In the genomic region with DNA sequence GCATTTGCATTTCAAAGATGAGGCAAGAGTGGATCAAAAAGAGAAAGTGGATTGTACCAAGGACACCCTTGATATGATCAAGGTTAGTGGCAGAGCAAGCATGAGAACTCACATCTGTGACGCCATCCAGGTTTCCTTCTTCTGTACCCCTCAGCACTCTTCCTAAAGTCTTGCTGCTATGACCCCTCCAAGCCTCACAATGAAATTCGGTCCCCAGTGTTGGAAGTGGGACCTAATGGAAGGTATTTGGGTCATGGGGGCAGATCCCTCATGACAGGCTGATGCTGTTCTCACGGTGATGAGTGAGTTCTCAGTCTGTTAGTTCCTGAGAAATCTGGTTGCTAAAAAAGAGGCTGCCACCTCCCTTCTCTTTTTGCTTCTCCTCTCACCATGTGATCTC, we compare ENCODE assay signal across 25 cellular contexts.
DNase-seq lines count a peak whose midpoint lies in the region; FAIRE-seq and TF ChIP-seq lines count a peak whose summit lies in the region.
"Had no signal": no experiment of that assay in that cellular context is flagged by ENCODE, and none has a peak within 500 bp of the region (broad histone marks: within the 10 kb centered on the region; RNA-seq: fewer than 3 reads in every experiment).

No MANE protein-coding gene starts in this region.

- no peak for DNase-seq in bronchial epithelial cell (ENCODE audit: low read depth)
- no peak for DNase-seq in keratinocyte (ENCODE audit: low read depth, low spot score)
- DNase-seq in NCI-H510A (lab: John Stamatoyannopoulos, UW) = no peak
- DNase-seq in stimulated activated naive CD4-positive, alpha-beta T cell (lab: John Stamatoyannopoulos, UW) = no peak
- no peak for DNase-seq in activated CD8-positive, alpha-beta memory T cell treated with anti-CD3 and anti-CD28 coated beads for 24 hours
- DNase-seq: 8988T; ACHN; BE2C; C1 segment of cervical spinal cord; CD4-positive, alpha-beta memory T cell; CD4-positive, CD25-positive, alpha-beta regulatory T cell; CD8-positive, alpha-beta memory T cell; COR-L47; DMS 273 treated with DMSO at 0.1 percent for 48 hours; DMS153; DMS53; DMS79; DND-41; GDM1 had no signal

- H3K9me1 ChIP-seq in keratinocyte (ENCODE audit: control insufficient read depth, extremely low read depth, insufficient read depth, low read length) = no peaks in the 10 kb centered on the region

- TF ChIP-seq CTCF in HEK293 (tag by site-specific recombination; IDR thresholded peaks at IDR 0.05) = no peak
- no peak for TF ChIP-seq CTCF in bronchial epithelial cell (IDR thresholded peaks at IDR 0.05; ENCODE audit: insufficient read depth, low read length, severe bottlenecking)
- no peak for TF ChIP-seq CTCF in keratinocyte (optimal IDR thresholded peaks at IDR 0.05 in 1 of 3, IDR thresholded peaks at IDR 0.05 in 1 of 3, conservative IDR thresholded peaks at IDR 0.05 in 1 of 3; ENCODE audit: extremely low read depth in 1 of 3, insufficient read depth in 2 of 3, low read length in 3 of 3)

- H3K79me2 ChIP-seq in keratinocyte (ENCODE audit: control insufficient read depth, insufficient read depth, low read length) = no peaks in the 10 kb centered on the region

- H3K9me3 ChIP-seq in HEK293 (ENCODE audit: control insufficient read depth, insufficient read depth, low read depth, low read length) (no peaks in the 10 kb centered on the region), keratinocyte (ENCODE audit: control insufficient read depth, low read depth, low read length) (peaks cover 9% of the 10 kb centered on the region)
- H3K9me3 ChIP-seq: BE2C had no signal

- no peak overlapping the region for H3K9ac ChIP-seq in keratinocyte (ENCODE audit: control insufficient read depth, extremely low read depth, insufficient read depth, low read length)
- H3K9ac ChIP-seq: BLaER1 had no signal

- dilution Hi-C loops in keratinocyte (cut with MboI; ENCODE audit: extremely low pct_ligation_motif_present, low sequenced_read_pairs) = no loop called here

- no peak overlapping the region for H2AFZ ChIP-seq in keratinocyte (ENCODE audit: control insufficient read depth, low read length)

- H3K4me3 ChIP-seq in HEK293 (ENCODE audit: low read depth, low read length) = no peak overlapping the region
- no peak overlapping the region for H3K4me3 ChIP-seq in bronchial epithelial cell (ENCODE audit: low read depth, low read length)
- H3K4me3 ChIP-seq in keratinocyte (ENCODE audit: control insufficient read depth in 2 of 3, extremely low read depth in 1 of 3, insufficient read depth in 2 of 3, low read depth in 1 of 3, low read length in 3 of 3) = no peak overlapping the region
- H3K4me3 ChIP-seq: BLaER1, GM12878 had no signal

- FAIRE-seq in bronchial epithelial cell (lab: Jason Lieb, UNC) = peak; percentile 98
- FAIRE-seq in keratinocyte (lab: Jason Lieb, UNC) = peak; percentile 17
- FAIRE-seq: A204.1, GM12878, GM12892, GM18507 had no signal

- H3K4me1 ChIP-seq in HEK293 (ENCODE audit: control insufficient read depth, insufficient read depth, low read length) = no peaks in the 10 kb centered on the region
- H3K4me1 ChIP-seq in keratinocyte (ENCODE audit: control insufficient read depth, extremely low read depth, insufficient read depth, low read length) = peaks cover 4% of the 10 kb centered on the region
- H3K4me1 ChIP-seq: BE2C, BLaER1 had no signal

- H3K27ac ChIP-seq in HEK293 (ENCODE audit: extremely low read depth, low read depth, low read length) (no peak overlapping the region), keratinocyte (ENCODE audit: control insufficient read depth, insufficient read depth, low read length) (no peak overlapping the region)
- H3K27ac ChIP-seq: BLaER1 had no signal

- H3K27me3 ChIP-seq in bronchial epithelial cell (ENCODE audit: control insufficient read depth, insufficient read depth, low read length) = no peaks in the 10 kb centered on the region
- H3K27me3 ChIP-seq in keratinocyte (ENCODE audit: control insufficient read depth, extremely low read depth, insufficient read depth, low read length) = no peaks in the 10 kb centered on the region
- H3K27me3 ChIP-seq: BE2C, BLaER1 had no signal

- CTCF ChIA-PET in HEK293 (lab: Yijun Ruan, JAX) = interaction anchor here (0.7 to 0.9 kb wide), 2 partner anchors 12 to 140 kb away, joined by 3 to 4 read pairs; no protein-coding TSS in a partner anchor

- H4K20me1 ChIP-seq in keratinocyte (ENCODE audit: control insufficient read depth, extremely low read depth, insufficient read depth, low read length) = no peaks in the 10 kb centered on the region
- H4K20me1 ChIP-seq: BLaER1 had no signal

- H3K36me3 ChIP-seq in HEK293 (ENCODE audit: control insufficient read depth in 2 of 2, insufficient read depth in 1 of 2, low read length in 2 of 2) (no peaks in the 10 kb centered on the region), bronchial epithelial cell (ENCODE audit: control insufficient read depth, insufficient read depth, low read length) (no peaks in the 10 kb centered on the region), keratinocyte (ENCODE audit: control insufficient read depth in 2 of 2, extremely low read depth in 1 of 2, insufficient read depth in 2 of 2, low read length in 2 of 2) (no peaks in the 10 kb centered on the region)
- H3K36me3 ChIP-seq: BE2C, BLaER1 had no signal

- POLR2A ChIA-PET in HEK293 (lab: Yijun Ruan, JAX) = no interaction called here

- H3K4me2 ChIP-seq in keratinocyte (ENCODE audit: control insufficient read depth, extremely low read depth, insufficient read depth, low read depth, low read length) = no peak overlapping the region
- H3K4me2 ChIP-seq: BLaER1 had no signal

TF ChIP-seq in HEK293, 187 proteins besides CTCF, POLR2A, EP300 and RAD21:
- TF ChIP-seq SETDB1 (IDR thresholded peaks at IDR 0.05; ENCODE audit: insufficient read length, low read length) = peak; percentile 74
- TF ChIP-seq ZNF354C (tag by site-specific recombination; IDR thresholded peaks at IDR 0.05; ENCODE audit: borderline replicate concordance, low read depth) = no peak
- no peak for TF ChIP-seq ZNF274 (IDR thresholded peaks at IDR 0.05; ENCODE audit: low read length)
- peak; percentile 89 for TF ChIP-seq ZNF274 (tag by site-specific recombination; IDR thresholded peaks at IDR 0.05; ENCODE audit: borderline replicate concordance)
- TF ChIP-seq TRIM28 (IDR thresholded peaks at IDR 0.05; ENCODE audit: borderline replicate concordance, low read length) = peak; percentile 82; the same call in 1 of the 2 replicates
TF ChIP-seq in HEK293: peak in this region for 3.
